10 cellular contexts compared by ENCODE assay signal in the genomic region with DNA sequence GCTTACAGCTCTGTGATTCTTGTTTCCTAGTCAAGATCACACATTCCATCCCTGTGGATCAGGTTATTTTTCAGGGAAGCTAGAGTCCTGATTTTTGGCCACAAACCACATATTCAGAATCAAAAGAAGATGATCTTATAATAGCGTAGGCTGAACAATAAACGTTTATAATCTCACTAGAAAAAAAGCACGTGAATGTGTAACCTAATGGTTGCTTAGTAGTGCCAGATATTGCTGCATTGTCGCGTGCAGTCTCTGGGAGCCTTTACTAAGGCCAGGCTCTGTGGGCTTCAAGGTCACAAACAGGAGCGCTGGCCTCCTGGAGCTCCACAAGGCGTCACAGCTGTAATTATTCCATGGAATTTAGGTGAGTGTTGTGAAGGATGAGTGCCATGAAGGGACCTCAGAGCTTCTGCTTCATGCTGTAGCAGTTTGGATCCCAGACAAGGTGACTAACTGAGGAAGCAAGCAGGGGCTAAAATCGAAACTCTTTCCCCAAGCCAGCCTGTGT. TPM values are rescaled to one million over a fixed set of nuclear protein-coding genes. Genes with fewer than 3 reads are reported as not detected.
A peak's percentile ranks its signal among the peaks of the same experiment; 100 is the strongest.
DNase-seq lines count a peak whose midpoint lies in the region; ATAC-seq and TF ChIP-seq lines count a peak whose summit lies in the region.
"Had no signal": no experiment of that assay in that cellular context is flagged by ENCODE, and none has a peak within 500 bp of the region (broad histone marks: within the 10 kb centered on the region; RNA-seq: fewer than 3 reads in every experiment).

No MANE protein-coding gene starts in this region.

- H3K36me3 ChIP-seq in CD4-positive, alpha-beta memory T cell (ENCODE audit: insufficient read depth, low read length), result no peaks in the 10 kb centered on the region
- H3K36me3 ChIP-seq in Panc1 (ENCODE audit: control insufficient read depth, insufficient read depth, low read length), result no peaks in the 10 kb centered on the region
- H3K36me3 ChIP-seq in fibroblast of lung (ENCODE audit: control insufficient read depth, insufficient read depth, low read length), result no peaks in the 10 kb centered on the region

- intact Hi-C loops in CD4-positive, alpha-beta memory T cell (cut with micrococcal nuclease), result no loop called here
- intact Hi-C loops in Panc1 (cut with micrococcal nuclease; ENCODE audit: unreplicated experiment), result no loop called here

- peak overlapping the region; percentile 84 for H3K4me2 ChIP-seq in fibroblast of lung (ENCODE audit: extremely low read depth, insufficient read depth, low read length)

- H3K9me3 Mint-ChIP-seq in CD4-positive, alpha-beta memory T cell, result no peaks in the 10 kb centered on the region
- no peaks in the 10 kb centered on the region for H3K9me3 Mint-ChIP-seq in progenitor cell of endocrine pancreas (ENCODE audit: low read depth)
- H3K9me3 Mint-ChIP-seq: activated T-cell treated with anti-CD3 and anti-CD28 coated beads, Interleukin-2, amount 50 U/mL, for 4 hours had no signal

- H3K4me1 ChIP-seq in CD4-positive, alpha-beta memory T cell (ENCODE audit: insufficient read depth, low read length), result peaks cover 52% of the 10 kb centered on the region
- H3K4me1 ChIP-seq in Panc1 (ENCODE audit: control insufficient read depth, insufficient read depth, low read length) (peaks cover 34% of the 10 kb centered on the region), fibroblast of lung (ENCODE audit: control insufficient read depth, extremely low read depth, insufficient read depth, low read length) (peaks cover 19% of the 10 kb centered on the region)

- ATAC-seq in Panc1, result peak; percentile 62
- ATAC-seq in HG03342 (IDR thresholded peaks at IDR 0.05; ENCODE audit: unreplicated experiment), result no peak
- ATAC-seq in HG03175 (IDR thresholded peaks at IDR 0.05; ENCODE audit: unreplicated experiment), result no peak
- ATAC-seq in HG03432 (IDR thresholded peaks at IDR 0.05; ENCODE audit: unreplicated experiment), result no peak
- ATAC-seq: activated T-cell treated with anti-CD3 and anti-CD28 coated beads, Interleukin-2, amount 50 U/mL, for 4 hours had no signal

- peak overlapping the region; percentile 20 for H3K27ac ChIP-seq in CD4-positive, alpha-beta memory T cell (ENCODE audit: low read depth, low read length)
- H3K27ac ChIP-seq in Panc1 (ENCODE audit: low read length) (peak overlapping the region; percentile 98), fibroblast of lung (ENCODE audit: insufficient read depth, low read length) (peak overlapping the region; percentile 88)

- no peak for DNase-seq in CD4-positive, alpha-beta memory T cell
- no peak for DNase-seq in Panc1 (ENCODE audit: low read depth, low spot score)
- DNase-seq in fibroblast of lung (ENCODE audit: low read depth in 2 of 2), result peak in 1 of 2 donors; percentile 87
- no peak for DNase-seq in progenitor cell of endocrine pancreas (ENCODE audit: low spot score, unreplicated experiment)
- no peak for DNase-seq in SW480 (ENCODE audit: low spot score)
- DNase-seq: activated T-cell treated with anti-CD3 and anti-CD28 coated beads, Interleukin-2, amount 50 U/mL, for 4 hours; trophoblast cell had no signal

- no peak overlapping the region for H3K4me3 ChIP-seq in CD4-positive, alpha-beta memory T cell (ENCODE audit: low read length in 2 of 2)
- H3K4me3 ChIP-seq in Panc1 (ENCODE audit: low read depth in 2 of 2, low read length in 2 of 2), result peak overlapping the region; percentile 16 to 47; a peak in 3 of 4 replicates
- peak overlapping the region in 3 of 4 experiments; percentile 17 to 28 (median 28) for H3K4me3 ChIP-seq in fibroblast of lung (replicated peaks in 1 of 4; ENCODE audit: control extremely low read depth in 1 of 4, insufficient read depth in 1 of 4, low read depth in 3 of 4, low read length in 4 of 4)

- H2AFZ ChIP-seq in fibroblast of lung (ENCODE audit: low read length), result peak overlapping the region; percentile 22

- peaks cover 7 to 10% of the 10 kb centered on the region in 2 donors for H3K36me3 Mint-ChIP-seq in CD4-positive, alpha-beta memory T cell
- H3K36me3 Mint-ChIP-seq in progenitor cell of endocrine pancreas (ENCODE audit: insufficient read depth), result peaks cover 3% of the 10 kb centered on the region

- BruUV-seq in Panc1 (replicated peaks; lab: Mats Ljungman, UMichigan), result no TSS peak

- H3K9me3 ChIP-seq in CD4-positive, alpha-beta memory T cell (ENCODE audit: control insufficient read depth in 1 of 2, low read length in 2 of 2), result no peaks in the 10 kb centered on the region
- H3K9me3 ChIP-seq in Panc1 (ENCODE audit: control insufficient read depth, insufficient read depth, low read depth, low read length), result no peaks in the 10 kb centered on the region
- no peaks in the 10 kb centered on the region for H3K9me3 ChIP-seq in fibroblast of lung (ENCODE audit: control insufficient read depth, insufficient read depth, low read depth, low read length)

- TF ChIP-seq CTCF in Panc1 (IDR thresholded peaks at IDR 0.05) (no peak), fibroblast of lung (conservative IDR thresholded peaks at IDR 0.05 in 1 of 2, IDR thresholded peaks at IDR 0.05 in 1 of 2; ENCODE audit: low read depth in 1 of 2, low read length in 2 of 2) (no peak), progenitor cell of endocrine pancreas (IDR thresholded peaks at IDR 0.05; ENCODE audit: unreplicated experiment) (no peak)

- no peaks in the 10 kb centered on the region for H4K20me1 ChIP-seq in fibroblast of lung (ENCODE audit: control insufficient read depth, extremely low read depth, insufficient read depth, low read length)

- in situ Hi-C loops in Panc1 (cut with HindIII; ENCODE audit: low pct_unique_long_range_greater_than_20kb, low sequenced_read_pairs), result no loop called here

- POLR2A ChIA-PET in CD4-positive, alpha-beta memory T cell (lab: Charles Lee; ENCODE audit: partially characterized antibody), result interaction anchor here (0.9 to 6.5 kb wide), 9 partner anchors 14 to 376 kb away, joined by 3 to 643 read pairs (median 26); partner anchors contain the start of genes BORCS5, CDKN1B, DUSP16 and GPR19
- POLR2A ChIA-PET in Panc1 (lab: Charles Lee), result interaction anchor here (1.0 kb wide), 1 partner anchor 9 kb away, joined by 4 read pairs; no protein-coding TSS in a partner anchor

- H3K27me3 ChIP-seq in CD4-positive, alpha-beta memory T cell (ENCODE audit: insufficient read depth, low read length), result no peaks in the 10 kb centered on the region
- H3K27me3 ChIP-seq in Panc1 (ENCODE audit: control insufficient read depth, insufficient read depth, low read length) (no peaks in the 10 kb centered on the region), fibroblast of lung (ENCODE audit: control insufficient read depth, insufficient read depth, low read length) (no peaks in the 10 kb centered on the region)

- H3K27me3 Mint-ChIP-seq in CD4-positive, alpha-beta memory T cell, result no peaks in the 10 kb centered on the region
- no peaks in the 10 kb centered on the region for H3K27me3 Mint-ChIP-seq in progenitor cell of endocrine pancreas

- peak overlapping the region; percentile 71 to 93 (median 93) for H3K27ac Mint-ChIP-seq in CD4-positive, alpha-beta memory T cell
- H3K27ac Mint-ChIP-seq in progenitor cell of endocrine pancreas, result peak overlapping the region; percentile 40

- H3K79me2 ChIP-seq in fibroblast of lung (ENCODE audit: control insufficient read depth, insufficient read depth, low read length), result peaks cover 41% of the 10 kb centered on the region

- peaks cover 30 to 59% (median 45%) of the 10 kb centered on the region in 4 donors for H3K4me1 Mint-ChIP-seq in CD4-positive, alpha-beta memory T cell
- H3K4me1 Mint-ChIP-seq in progenitor cell of endocrine pancreas (ENCODE audit: low read depth), result peaks cover 18% of the 10 kb centered on the region

- CTCF ChIA-PET in CD4-positive, alpha-beta memory T cell (lab: Charles Lee; ENCODE audit: partially characterized antibody), result interaction anchor here (0.8 to 5.4 kb wide), 9 partner anchors 10 to 374 kb away, joined by 3 to 150 read pairs (median 14); no protein-coding TSS in a partner anchor
- CTCF ChIA-PET in Panc1 (lab: Charles Lee), result no interaction called here

- H3K9ac ChIP-seq in fibroblast of lung (ENCODE audit: insufficient read depth, low read length), result no peak overlapping the region

- peak overlapping the region in 6 of 8 donors; percentile 23 to 78 (median 67) for H3K4me3 Mint-ChIP-seq in CD4-positive, alpha-beta memory T cell
- no peak overlapping the region for H3K4me3 Mint-ChIP-seq in progenitor cell of endocrine pancreas (ENCODE audit: low read depth)
- H3K4me3 Mint-ChIP-seq: activated T-cell treated with anti-CD3 and anti-CD28 coated beads, Interleukin-2, amount 50 U/mL, for 4 hours had no signal

RNA-seq across cellular contexts. Expression of gene CDKN1B, which starts 17.4 kb away (rescaled TPM):
- 100 to 1,000 TPM; 232 to 238 TPM for total RNA-seq in CD4-positive, alpha-beta memory T cell
- polyA plus RNA-seq in CD4-positive, alpha-beta memory T cell, result 10 to 100 TPM; 12.5 to 14.5 TPM
- total RNA-seq in Panc1 (2021; ENCODE audit: unreplicated experiment) (25.9 TPM), fibroblast of lung (50.9 and 58.0 TPM in 2 replicates), progenitor cell of endocrine pancreas (36.7 and 40.8 TPM in 2 replicates)
- polyA plus RNA-seq in Panc1 (2012; ENCODE audit: insufficient read length), result 34.2 TPM
- 12.6 and 21.4 TPM in 2 replicates for polyA plus RNA-seq in fibroblast of lung
- 16.7 and 28.0 TPM in 2 replicates for polyA plus RNA-seq in fibroblast of lung (2012)
- polyA minus RNA-seq in fibroblast of lung (ENCODE audit: low replicate concordance), result 0.89 and 2.8 TPM in 2 replicates

RNA-seq across cellular contexts. Expression of gene GPR19, which starts 38.6 kb away (rescaled TPM):
- 1 to 10 TPM; 3.4 to 4.4 TPM for total RNA-seq in CD4-positive, alpha-beta memory T cell
- 1 to 10 TPM in 1 of 2 donors, under 1 TPM in 1; 0.55 to 1.2 TPM for polyA plus RNA-seq in CD4-positive, alpha-beta memory T cell
- 0.82 TPM for total RNA-seq in Panc1 (2021; ENCODE audit: unreplicated experiment)
- 0.61 TPM for polyA plus RNA-seq in Panc1 (2012; ENCODE audit: insufficient read length)
- total RNA-seq in fibroblast of lung, result not detected in 2 replicates
- 0.24 and 0.35 TPM in 2 replicates for polyA plus RNA-seq in fibroblast of lung
- polyA plus RNA-seq in fibroblast of lung (2012), result 0.20 and 0.36 TPM in 2 replicates
- not detected in 2 replicates for polyA minus RNA-seq in fibroblast of lung (ENCODE audit: low replicate concordance)
- 1.2 and 2.0 TPM in 2 replicates for total RNA-seq in progenitor cell of endocrine pancreas

RNA-seq across cellular contexts. Expression of gene APOLD1, which starts 50.8 kb away (rescaled TPM):
- 1 to 10 TPM; 2.7 to 4.3 TPM for total RNA-seq in CD4-positive, alpha-beta memory T cell
- 1 to 10 TPM in 1 of 2 donors, under 1 TPM in 1; 0.38 to 1.1 TPM for polyA plus RNA-seq in CD4-positive, alpha-beta memory T cell
- total RNA-seq in Panc1 (2021; ENCODE audit: unreplicated experiment) (4.1 TPM), fibroblast of lung (1.5 and 3.1 TPM in 2 replicates), progenitor cell of endocrine pancreas (5.3 and 5.4 TPM in 2 replicates)
- polyA plus RNA-seq in Panc1 (2012; ENCODE audit: insufficient read length), result 6.6 TPM
- polyA plus RNA-seq in fibroblast of lung, result 2.7 and 3.2 TPM in 2 replicates
- 2.2 and 2.3 TPM in 2 replicates for polyA plus RNA-seq in fibroblast of lung (2012)
- 1.6 and 2.0 TPM in 2 replicates for polyA minus RNA-seq in fibroblast of lung (ENCODE audit: low replicate concordance)

Comparison
In these comparisons a context has a peak if more than half of its experiments do, and no peak if none do; other contexts are left out.
1. H3K27ac ChIP-seq: peak in every context shown above with its lines; median percentile 98 in Panc1; 88 in fibroblast of lung; 20 in CD4-positive, alpha-beta memory T cell.
2. H3K4me3 ChIP-seq: peak in Panc1 (2 of 2) and fibroblast of lung (3 of 4); none in CD4-positive, alpha-beta memory T cell (0 of 2).